ENCODE assay signal across 9 cellular contexts in genomic region chr4:169823685-169824084, GRCh38.
DNase-seq lines count a peak whose midpoint lies in the region; ATAC-seq lines count a peak whose summit lies in the region.
"Had no signal": no experiment of that assay in that cellular context is flagged by ENCODE, and none has a peak within 500 bp of the region (broad histone marks: within the 10 kb centered on the region; RNA-seq: fewer than 3 reads in every experiment).

No MANE protein-coding gene starts in this region.

- no peaks in the 10 kb centered on the region for H3K36me3 Mint-ChIP-seq in activated T-helper 2 cell treated with anti-CD3 and anti-CD28 coated beads, Interferon-gamma antibody, Interleukin-2, Interleukin-4, amounts not matched to agents 10 μg/mL and 5 μg/mL and 100 μg/mL, durations not matched to agents 14 hours and 24 hours and 36 hours (ENCODE audit: low read depth)

- H3K27me3 Mint-ChIP-seq in activated T-helper 2 cell treated with anti-CD3 and anti-CD28 coated beads, Interferon-gamma antibody, Interleukin-2, Interleukin-4, amounts not matched to agents 10 μg/mL and 5 μg/mL and 100 μg/mL, durations not matched to agents 14 hours and 24 hours and 36 hours (ENCODE audit: low read depth), result no peaks in the 10 kb centered on the region

- no peak overlapping the region for H3K27ac Mint-ChIP-seq in activated T-helper 2 cell treated with anti-CD3 and anti-CD28 coated beads, Interferon-gamma antibody, Interleukin-2, Interleukin-4, amounts not matched to agents 10 μg/mL and 5 μg/mL and 100 μg/mL, durations not matched to agents 14 hours and 24 hours and 36 hours

- ATAC-seq in GM18870 (IDR thresholded peaks at IDR 0.05; ENCODE audit: unreplicated experiment), result no peak
- ATAC-seq: Panc1 had no signal

- intact Hi-C loops in activated T-helper 2 cell treated with anti-CD3 and anti-CD28 coated beads, Interferon-gamma antibody, Interleukin-2, Interleukin-4, amounts not matched to agents 10 μg/mL and 5 μg/mL and 100 μg/mL, durations not matched to agents 14 hours and 24 hours and 36 hours (cut with micrococcal nuclease), result no loop called here

- DNase-seq in SIG-M5 treated with dmso at 0.1 percent for 504 hours (lab: John Stamatoyannopoulos, UW; ENCODE audit: unreplicated experiment) (peak; percentile 42), SIG-M5 (lab: John Stamatoyannopoulos, UW) (no peak), SK-N-DZ (ENCODE audit: low spot score) (peak; percentile 6), fibroblast of the conjunctiva (ENCODE audit: low read depth) (peak; percentile 6), smooth muscle cell of the brain vasculature (ENCODE audit: low read depth, low spot score) (peak; percentile 9), NCI-H510A (lab: John Stamatoyannopoulos, UW) (no peak)
- DNase-seq in activated T-helper 2 cell treated with anti-CD3 and anti-CD28 coated beads, Interferon-gamma antibody, Interleukin-2, Interleukin-4, amounts not matched to agents 10 μg/mL and 5 μg/mL and 100 μg/mL, durations not matched to agents 14 hours and 24 hours and 36 hours (ENCODE audit: low spot score), result no peak

- H3K4me3 Mint-ChIP-seq in activated T-helper 2 cell treated with anti-CD3 and anti-CD28 coated beads, Interferon-gamma antibody, Interleukin-2, Interleukin-4, amounts not matched to agents 10 μg/mL and 5 μg/mL and 100 μg/mL, durations not matched to agents 14 hours and 24 hours and 36 hours (ENCODE audit: low read depth), result no peak overlapping the region

- H3K4me1 Mint-ChIP-seq in activated T-helper 2 cell treated with anti-CD3 and anti-CD28 coated beads, Interferon-gamma antibody, Interleukin-2, Interleukin-4, amounts not matched to agents 10 μg/mL and 5 μg/mL and 100 μg/mL, durations not matched to agents 14 hours and 24 hours and 36 hours (ENCODE audit: low read depth), result peaks cover 2% of the 10 kb centered on the region

- no peaks in the 10 kb centered on the region for H3K9me3 Mint-ChIP-seq in activated T-helper 2 cell treated with anti-CD3 and anti-CD28 coated beads, Interferon-gamma antibody, Interleukin-2, Interleukin-4, amounts not matched to agents 10 μg/mL and 5 μg/mL and 100 μg/mL, durations not matched to agents 14 hours and 24 hours and 36 hours

Comparison
In these comparisons a context has a peak if more than half of its experiments do, and no peak if none do; other contexts are left out.
1. DNase-seq: peak in SIG-M5 treated with dmso at 0.1 percent for 504 hours (single experiment), SK-N-DZ (single experiment), fibroblast of the conjunctiva (single experiment) and smooth muscle cell of the brain vasculature (single experiment); none in SIG-M5 (single experiment), activated T-helper 2 cell treated with anti-CD3 and anti-CD28 coated beads, Interferon-gamma antibody, Interleukin-2, Interleukin-4, amounts not matched to agents 10 μg/mL and 5 μg/mL and 100 μg/mL, durations not matched to agents 14 hours and 24 hours and 36 hours (single experiment) and NCI-H510A (single experiment).